1 cellular context compared by ENCODE assay signal in genomic region chr2:173441222-173441621, GRCh38.
TF ChIP-seq lines count a peak whose summit lies in the region.

No MANE protein-coding gene starts in this region.

TF ChIP-seq in SK-N-SH treated with all-trans-retinoic acid at 6 μM for 48 hours, 23 proteins besides CTCF, POLR2A, EP300 and RAD21 (continued from another document):
- TF ChIP-seq TSHZ2 (CRISPR knock-in tag; IDR thresholded peaks at IDR 0.05) (no peak), ZNF70 (CRISPR knock-in tag; IDR thresholded peaks at IDR 0.05) (no peak), CREB5 (CRISPR knock-in tag; IDR thresholded peaks at IDR 0.05; ENCODE audit: low read depth) (0 out of 2 replicates have a peak, but pooled peaks have one; percentile 10)
